28 cellular contexts compared by ENCODE assay signal in the genomic region with DNA sequence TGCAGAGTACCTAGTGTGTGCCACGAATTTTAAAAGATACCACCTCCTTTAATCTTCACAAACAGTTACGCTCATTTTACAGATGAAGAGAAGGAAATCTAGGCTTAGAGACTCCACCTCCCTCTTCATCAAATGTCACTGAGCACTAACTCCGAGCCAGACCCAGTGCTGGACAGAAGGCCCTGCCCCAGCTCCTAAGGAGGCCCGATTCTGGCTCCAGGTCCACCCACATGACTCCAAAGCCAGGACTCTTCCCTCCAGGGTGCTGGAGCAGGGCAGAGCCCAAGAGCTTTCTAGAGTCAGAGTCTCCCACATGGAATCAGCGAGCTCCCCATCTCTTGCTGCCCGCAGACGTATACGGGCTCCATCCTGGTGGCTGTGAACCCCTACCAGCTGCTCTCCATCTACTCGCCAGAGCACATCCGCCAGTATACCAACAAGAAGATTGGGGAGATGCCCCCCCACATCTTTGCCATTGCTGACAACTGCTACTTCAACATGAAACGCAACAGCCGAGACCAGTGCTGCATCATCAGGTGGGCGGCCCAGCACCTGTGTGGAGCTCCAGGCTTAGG. TPM values are rescaled to one million over a fixed set of nuclear protein-coding genes. Genes with fewer than 3 reads are reported as not detected.
"Had no signal": no experiment of that assay in that cellular context is flagged by ENCODE, and none has a peak within 500 bp of the region (broad histone marks: within the 10 kb centered on the region; RNA-seq: fewer than 3 reads in every experiment).

No MANE protein-coding gene starts in this region.

- DNase-seq: activated CD4-positive, alpha-beta T cell treated with anti-CD3 and anti-CD28 coated beads for 48 hours; activated CD4-positive, alpha-beta T cell treated with anti-CD3 and anti-CD28 coated beads, Interleukin-2, amount 50 U/mL, for 4 hours; activated CD8-positive, alpha-beta memory T cell treated with anti-CD3 and anti-CD28 coated beads, Interleukin-2, amount 50 U/mL, for 48 hours; activated CD8-positive, alpha-beta T cell treated with anti-CD3 and anti-CD28 coated beads, Interleukin-2, amount 10 ng/mL, durations not matched to agents 7 days and 5 days; activated effector memory CD4-positive, alpha-beta T cell treated with Interleukin-2 at 50 U/mL for 16 hours; activated naive CD4-positive, alpha-beta T cell; activated T-cell treated with anti-CD3 and anti-CD28 coated beads, Interleukin-2, amount 50 U/mL, for 1 hour; aorta; central memory CD4-positive, alpha-beta T cell; MG63; NCI-H1092 treated with DMSO at 0.1 percent for 48 hours; NCI-H1417 treated with DMSO at 0.1 percent for 48 hours; NCI-H1694; NCI-H2029 treated with DMSO at 0.1 percent for 48 hours; NCI-H510A treated with DMSO at 0.1 percent for 48 hours; NCI-H69; NK-92 treated with Interleukin-12 subunit alpha and Interleukin-12 subunit beta, amount 100 ng/mL, for 24 hours; OCI-M1; SJCRH30; SK-N-SH; T-helper 1 cell had no signal

- H3K36me3 Mint-ChIP-seq: activated naive CD4-positive, alpha-beta T cell treated with anti-CD3 and anti-CD28 coated beads, Interleukin-2, amount 50 U/mL, for 24 hours had no signal

- H3K4me3 ChIP-seq: breast epithelium, MG63, SJCRH30 had no signal

- H3K27ac Mint-ChIP-seq: activated CD8-positive, alpha-beta T cell treated with anti-CD3 and anti-CD28 coated beads, Interleukin-2, amount 10 ng/mL, durations not matched to agents 7 days and 5 days; activated naive CD4-positive, alpha-beta T cell treated with anti-CD3 and anti-CD28 coated beads, Interleukin-2, amount 50 U/mL, for 24 hours; T-helper 2 cell treated with Interferon-gamma antibody and Interleukin-4, amounts not matched to agents 5 μg/mL and 100 μg/mL, for 36 hours had no signal

- H3K27ac ChIP-seq: breast epithelium, KMS-11, SJCRH30 had no signal

- ATAC-seq: activated CD4-positive, CD25-positive, alpha-beta regulatory T cell treated with anti-CD3 and anti-CD28 coated beads, Interleukin-2, amount 50 U/mL, for 24 hours; activated CD8-positive, alpha-beta T cell treated with anti-CD3 and anti-CD28 coated beads, Interleukin-2, amount 10 ng/mL, durations not matched to agents 7 days and 5 days; Panc1; Right ventricle myocardium inferior had no signal

- H3K27me3 Mint-ChIP-seq: activated naive CD4-positive, alpha-beta T cell treated with anti-CD3 and anti-CD28 coated beads, Interleukin-2, amount 50 U/mL, for 24 hours had no signal

- H3K9me3 Mint-ChIP-seq: activated naive CD4-positive, alpha-beta T cell treated with anti-CD3 and anti-CD28 coated beads, Interleukin-2, amount 50 U/mL, for 24 hours; T-helper 2 cell treated with Interferon-gamma antibody and Interleukin-4, amounts not matched to agents 5 μg/mL and 100 μg/mL, for 36 hours had no signal

- H3K4me3 Mint-ChIP-seq: activated CD8-positive, alpha-beta T cell treated with anti-CD3 and anti-CD28 coated beads, Interleukin-2, amount 10 ng/mL, durations not matched to agents 7 days and 5 days; activated naive CD4-positive, alpha-beta T cell treated with anti-CD3 and anti-CD28 coated beads, Interleukin-2, amount 50 U/mL, for 24 hours; T-helper 2 cell treated with Interferon-gamma antibody and Interleukin-4, amounts not matched to agents 5 μg/mL and 100 μg/mL, for 36 hours had no signal

RNA-seq across cellular contexts. Expression of a gene that starts 27.6 kb away (rescaled TPM):
- total RNA-seq: activated CD8-positive, alpha-beta T cell treated with anti-CD3 and anti-CD28 coated beads, Interleukin-2, amount 10 ng/mL, durations not matched to agents 7 days and 5 days had no signal

RNA-seq across cellular contexts. Expression of a gene that starts 53.0 kb away (rescaled TPM):
- total RNA-seq: activated CD8-positive, alpha-beta T cell treated with anti-CD3 and anti-CD28 coated beads, Interleukin-2, amount 10 ng/mL, durations not matched to agents 7 days and 5 days; breast epithelium; Right ventricle myocardium inferior had no signal
